Comparison of ENCODE assay signal across 18 cellular contexts in genomic region chr3:100957407-100958100, GRCh38. TPM values are rescaled to one million over a fixed set of nuclear protein-coding genes. Genes with fewer than 3 reads are reported as not detected.
DNase-seq lines count a peak whose midpoint lies in the region; ATAC-seq and TF ChIP-seq lines count a peak whose summit lies in the region.
"Had no signal": no experiment of that assay in that cellular context is flagged by ENCODE, and none has a peak within 500 bp of the region (broad histone marks: within the 10 kb centered on the region; RNA-seq: fewer than 3 reads in every experiment).

No MANE protein-coding gene starts in this region.

- TF ChIP-seq RAD21 in IMR-90 (IDR thresholded peaks at IDR 0.05; ENCODE audit: low read length), result no peak

- H4K20me1 ChIP-seq in IMR-90 (ENCODE audit: insufficient read depth, low read length), result no peaks in the 10 kb centered on the region

- TF ChIP-seq CTCF in IMR-90 (conservative IDR thresholded peaks at IDR 0.05; ENCODE audit: low read depth, low read length) (no peak), fibroblast of mammary gland (conservative IDR thresholded peaks at IDR 0.05; ENCODE audit: control insufficient read depth, insufficient read depth, low read depth, low read length) (no peak)

- dilution Hi-C loops in IMR-90 (cut with HindIII; ENCODE audit: low sequenced_read_pairs, unreplicated experiment), result no loop called here

- no peak overlapping the region for H3K14ac ChIP-seq in IMR-90 (replicated peaks; ENCODE audit: low read depth, low read length)

- H3K9ac ChIP-seq in IMR-90 (ENCODE audit: low read depth, low read length), result no peak overlapping the region

- no peak overlapping the region for H3K23ac ChIP-seq in IMR-90 (ENCODE audit: low read depth, low read length)

- no peaks in the 10 kb centered on the region for H3K79me1 ChIP-seq in IMR-90 (ENCODE audit: low read depth in 1 of 2, low read length in 2 of 2)

- intact Hi-C loops in IMR-90 (cut with micrococcal nuclease), result no loop called here
- intact Hi-C loops in aorta (cut with DNase I), result no loop called here

- ATAC-seq in IMR-90 (ENCODE audit: low read depth), result 0 out of 2 replicates have a peak, but pooled peaks have one; percentile 18
- ATAC-seq in aorta (ENCODE audit: low FRiP score), result peak; percentile 79
- no peak for ATAC-seq in HG03460 (IDR thresholded peaks at IDR 0.05; ENCODE audit: unreplicated experiment)
- ATAC-seq: activated T-cell treated with anti-CD3 and anti-CD28 coated beads, Interleukin-2, amount 50 U/mL, for 4 hours had no signal

- BruUV-seq in IMR-90 (replicated peaks; lab: Mats Ljungman, UMichigan), result no TSS peak

- H3K18ac ChIP-seq in IMR-90 (ENCODE audit: low read depth, low read length), result no peak overlapping the region

- H3K4me3 ChIP-seq in IMR-90 (ENCODE audit: insufficient read depth, low read depth, low read length) (no peak overlapping the region), fibroblast of mammary gland (ENCODE audit: control insufficient read depth, low read depth, low read length) (no peak overlapping the region), muscle layer of duodenum (ENCODE audit: low read depth in 1 of 2, low read length in 2 of 2) (no peak overlapping the region), aorta (ENCODE audit: low read length in 2 of 2) (no peak overlapping the region)
- H3K4me3 ChIP-seq: adrenal gland, dorsolateral prefrontal cortex had no signal

- no peak overlapping the region for H2BK15ac ChIP-seq in IMR-90 (ENCODE audit: low read depth, low read length)

- no peak overlapping the region for H4K8ac ChIP-seq in IMR-90 (ENCODE audit: low read depth in 2 of 2, low read length in 2 of 2)

- H2AFZ ChIP-seq in IMR-90 (replicated peaks; ENCODE audit: low read length, poor library complexity), result no peak overlapping the region

- no peak overlapping the region for H3K56ac ChIP-seq in IMR-90 (ENCODE audit: extremely low read depth, insufficient read depth, low read length)

- CTCF ChIA-PET in IMR-90 (lab: Yijun Ruan, JAX), result no interaction called here

- no peak overlapping the region for H2AK5ac ChIP-seq in IMR-90 (ENCODE audit: low read depth, low read length)

- no peak overlapping the region for H2BK20ac ChIP-seq in IMR-90 (ENCODE audit: low read depth, low read length)

- no peak for TF ChIP-seq POLR2A in IMR-90 (IDR thresholded peaks at IDR 0.05; ENCODE audit: low read depth, low read length)

- DNase-seq in IMR-90 (peak; percentile 50), fibroblast of mammary gland (ENCODE audit: low read depth) (peak; percentile 91), aorta (no peak), cerebellar cortex (ENCODE audit: low spot score) (no peak), activated gamma-delta T cell (lab: John Stamatoyannopoulos, UW) (no peak)
- DNase-seq: activated CD4-positive, alpha-beta T cell treated with anti-CD3 and anti-CD28 coated beads, Interleukin-2, amount 50 U/mL, for 1 hour; activated T-cell treated with anti-CD3 and anti-CD28 coated beads, Interleukin-2, amount 50 U/mL, for 4 hours; adrenal gland; COR-L47; dorsolateral prefrontal cortex; NK-92 treated with Interleukin-12 subunit alpha and Interleukin-12 subunit beta, amount 100 ng/mL, for 24 hours; posterior cingulate gyrus; SHP77 treated with DMSO at 0.1 percent for 48 hours; stimulated activated CD4-positive, alpha-beta T cell treated with anti-CD3 and anti-CD28 coated beads, Interleukin-1b, Interleukin-23, amount 100 ng/mL, for 48 hours; T1000 had no signal

- in situ Hi-C loops in IMR-90 (cut with MboI; ENCODE audit: low sequenced_read_pairs), result no loop called here

- H3K27me3 ChIP-seq in IMR-90 (ENCODE audit: control insufficient read depth, insufficient read depth, low read length) (no peaks in the 10 kb centered on the region), muscle layer of duodenum (ENCODE audit: low read depth, low read length) (no peaks in the 10 kb centered on the region), aorta (ENCODE audit: control insufficient read depth in 1 of 2, insufficient read depth in 2 of 2, low read length in 1 of 2) (no peaks in the 10 kb centered on the region)
- H3K27me3 ChIP-seq: adrenal gland had no signal

- H3K4ac ChIP-seq in IMR-90 (ENCODE audit: low read depth, low read length), result no peak overlapping the region

- no peaks in the 10 kb centered on the region for H3K9me1 ChIP-seq in IMR-90 (ENCODE audit: insufficient read depth, low read length)

- H3K27ac ChIP-seq in IMR-90 (ENCODE audit: insufficient read depth, low read length), result no peak overlapping the region
- peak overlapping the region; percentile 68 for H3K27ac ChIP-seq in muscle layer of duodenum (ENCODE audit: low read length)
- H3K27ac ChIP-seq in aorta (ENCODE audit: low read depth in 1 of 2, low read length in 2 of 2), result no peak overlapping the region
- H3K27ac ChIP-seq: adrenal gland, dorsolateral prefrontal cortex had no signal

- no peak overlapping the region for H4K5ac ChIP-seq in IMR-90 (ENCODE audit: low read depth, low read length)

- no peak overlapping the region for H2AK9ac ChIP-seq in IMR-90 (replicated peaks; ENCODE audit: low read depth, low read length, poor library complexity)

- H3K4me2 ChIP-seq in IMR-90 (ENCODE audit: low read depth, low read length), result no peak overlapping the region

- no peak overlapping the region for H2BK5ac ChIP-seq in IMR-90 (ENCODE audit: low read depth, low read length, poor library complexity, severe bottlenecking)

- no peak overlapping the region for H4K91ac ChIP-seq in IMR-90 (ENCODE audit: insufficient read depth, low read depth, low read length)

- H3K9me3 ChIP-seq in IMR-90 (ENCODE audit: control insufficient read depth, insufficient read depth, low read length) (peaks cover 8% of the 10 kb centered on the region; the same call in 1 of the 2 replicates), muscle layer of duodenum (ENCODE audit: control insufficient read depth in 1 of 2, low read length in 2 of 2) (no peaks in the 10 kb centered on the region), aorta (ENCODE audit: control insufficient read depth, low read length) (no peaks in the 10 kb centered on the region)

- no peaks in the 10 kb centered on the region for H3K36me3 ChIP-seq in IMR-90 (ENCODE audit: control insufficient read depth, insufficient read depth, low read length)
- peaks cover 0 to 3% of the 10 kb centered on the region in 2 donors for H3K36me3 ChIP-seq in muscle layer of duodenum (ENCODE audit: control insufficient read depth in 1 of 2, insufficient read depth in 2 of 2, low read length in 2 of 2)
- H3K36me3 ChIP-seq in aorta (ENCODE audit: control insufficient read depth in 1 of 2, insufficient read depth in 2 of 2, low read length in 1 of 2), result no peaks in the 10 kb centered on the region
- H3K36me3 ChIP-seq: adrenal gland had no signal

- 100% methylated on average over 1 of the region's 2 CpGs; no CpG with 5 or more reads in 1 of the 2 experiments for WGBS in IMR-90 (ENCODE audit: extremely low coverage in 2 of 2, insufficient read length in 1 of 2), 2 experiments
- WGBS in aorta, 2 donors, result 56 to 62% methylated on average over 2 of the region's 2 CpGs

- H3K4me1 ChIP-seq in IMR-90 (ENCODE audit: control insufficient read depth, insufficient read depth, low read length) (peaks cover 1% of the 10 kb centered on the region; the same call in 1 of the 2 replicates), muscle layer of duodenum (ENCODE audit: control insufficient read depth in 1 of 2, insufficient read depth in 2 of 2, low read length in 2 of 2) (no peaks in the 10 kb centered on the region), aorta (ENCODE audit: control insufficient read depth in 1 of 2, insufficient read depth in 2 of 2, low read length in 2 of 2) (no peaks in the 10 kb centered on the region)
- H3K4me1 ChIP-seq: adrenal gland had no signal

- no peak overlapping the region for H2BK120ac ChIP-seq in IMR-90 (ENCODE audit: low read depth, low read length)

- POLR2A ChIA-PET in IMR-90 (lab: Charles Lee; ENCODE audit: unreplicated experiment), result no interaction called here

TF ChIP-seq in IMR-90, 13 proteins besides CTCF, POLR2A, EP300 and RAD21 (continues in another document):
- TF ChIP-seq CEBPB (IDR thresholded peaks at IDR 0.05; ENCODE audit: low read depth, low read length) (no peak), NFE2L2 (IDR thresholded peaks at IDR 0.05; ENCODE audit: low read depth, low read length) (no peak), MAFK (IDR thresholded peaks at IDR 0.05; ENCODE audit: low read depth, low read length) (no peak), ELK1 (IDR thresholded peaks at IDR 0.05; ENCODE audit: borderline replicate concordance, low read depth, low read length) (no peak), FOS (IDR thresholded peaks at IDR 0.05; ENCODE audit: low read depth, low read length) (no peak), SMC3 (IDR thresholded peaks at IDR 0.05; ENCODE audit: low read depth, low read length) (no peak), BHLHE40 (IDR thresholded peaks at IDR 0.05; ENCODE audit: low read depth, low read length) (no peak), MXI1 (IDR thresholded peaks at IDR 0.05; ENCODE audit: borderline replicate concordance, low read depth, low read length) (no peak), CHD1 (IDR thresholded peaks at IDR 0.05; ENCODE audit: low read depth, low read length) (no peak), RFX5 (IDR thresholded peaks at IDR 0.05; ENCODE audit: low read depth, low read length) (no peak), RCOR1 (IDR thresholded peaks at IDR 0.05; ENCODE audit: insufficient replicate concordance, low read length) (no peak)
- TF ChIP-seq, protein P1, sequence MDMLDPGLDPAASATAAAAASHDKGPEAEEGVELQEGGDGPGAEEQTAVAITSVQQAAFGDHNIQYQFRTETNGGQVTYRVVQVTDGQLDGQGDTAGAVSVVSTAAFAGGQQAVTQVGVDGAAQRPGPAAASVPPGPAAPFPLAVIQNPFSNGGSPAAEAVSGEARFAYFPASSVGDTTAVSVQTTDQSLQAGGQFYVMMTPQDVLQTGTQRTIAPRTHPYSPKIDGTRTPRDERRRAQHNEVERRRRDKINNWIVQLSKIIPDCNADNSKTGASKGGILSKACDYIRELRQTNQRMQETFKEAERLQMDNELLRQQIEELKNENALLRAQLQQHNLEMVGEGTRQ (IDR thresholded peaks at IDR 0.05; ENCODE audit: low read depth, low read length), result no peak

RNA-seq across cellular contexts. Expression of gene ABI3BP, which starts 35.7 kb away (rescaled TPM):
- total RNA-seq in IMR-90 (2012; rRNA removed) (3.0 and 4.2 TPM in 2 replicates), aorta (100 to 1,000 TPM; 213 to 389 TPM)
- polyA plus RNA-seq in IMR-90 (2012; rRNA removed) (23.6 and 26.7 TPM in 2 replicates), aorta (10 to 100 TPM in 1 of 2 donors, 1 to 10 TPM in 1; 4.6 to 15.8 TPM)
- 6.6 and 9.1 TPM in 2 replicates for polyA plus RNA-seq in IMR-90 (2012; cell fraction: cytosol; rRNA removed)
- polyA plus RNA-seq in IMR-90 (2012; cell fraction: nucleus; rRNA removed; ENCODE audit: low replicate concordance), result 12.3 and 46.3 TPM in 2 replicates
- polyA plus RNA-seq: IgD-negative memory B cell had no signal

Comparison
In these comparisons a context has a peak if more than half of its experiments do, and no peak if none do; other contexts are left out.
1. DNase-seq: peak in IMR-90 (single experiment) and fibroblast of mammary gland (single experiment); none in aorta (0 of 2), cerebellar cortex (single experiment) and activated gamma-delta T cell (single experiment).
2. RNA of gene ABI3BP, which starts 35.7 kb away (total RNA-seq): 213 to 389 TPM in aorta; 3.0 to 4.2 TPM in IMR-90; every median in the first group is over 10 times any median in the second.